Comparison of ENCODE assay signal across 9 cellular contexts in the genomic region with DNA sequence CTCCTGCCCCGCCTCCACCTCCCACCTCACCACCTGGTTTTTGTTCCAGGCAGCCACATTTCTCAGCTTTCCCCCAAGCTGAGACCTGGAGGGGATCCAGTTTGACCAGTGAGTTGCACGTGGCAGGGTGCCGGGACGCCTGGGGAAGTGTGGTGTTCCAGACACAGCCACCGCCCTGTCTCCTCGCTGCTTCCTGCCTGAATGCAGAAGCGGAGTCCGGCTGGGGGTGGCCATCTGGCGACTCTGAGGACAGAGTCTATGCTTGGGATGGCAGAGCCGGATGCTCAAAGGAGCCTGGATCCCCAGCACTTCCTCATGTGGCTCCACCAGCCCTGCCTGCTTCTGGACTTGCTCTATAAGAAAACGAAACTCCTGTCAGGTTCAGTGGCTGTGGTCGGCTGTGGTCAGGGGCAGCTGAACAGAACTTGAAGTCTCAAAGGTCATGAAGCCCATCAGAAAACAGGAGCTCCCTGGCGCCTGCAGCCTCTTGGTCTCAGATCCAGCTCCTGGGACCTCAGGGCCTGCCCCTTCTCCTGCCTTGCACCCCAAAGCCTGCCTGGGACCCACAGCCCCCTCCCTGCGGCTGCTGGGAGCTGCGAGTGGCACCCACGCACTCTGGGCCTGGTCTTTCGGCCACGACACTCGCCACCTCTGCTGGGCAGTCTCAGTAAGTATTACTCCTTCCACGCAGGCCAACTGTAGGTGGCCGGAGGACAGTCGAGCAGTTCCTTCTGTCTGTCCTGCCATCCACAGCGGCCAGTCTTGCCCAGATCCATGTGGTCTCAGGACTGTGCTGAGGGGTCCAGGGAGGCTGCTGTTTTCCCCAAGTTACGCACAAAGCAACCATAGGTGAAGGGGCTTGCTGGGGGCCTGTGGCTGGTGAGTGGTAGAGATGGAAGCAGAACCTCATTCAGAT.
A peak's percentile ranks its signal among the peaks of the same experiment; 100 is the strongest.
DNase-seq lines count a peak whose midpoint lies in the region; ATAC-seq lines count a peak whose summit lies in the region.
"Had no signal": no experiment of that assay in that cellular context is flagged by ENCODE, and none has a peak within 500 bp of the region (broad histone marks: within the 10 kb centered on the region; RNA-seq: fewer than 3 reads in every experiment).

No MANE protein-coding gene starts in this region.

- H3K36me3 Mint-ChIP-seq in activated CD8-positive, alpha-beta T cell treated with anti-CD3 and anti-CD28 coated beads, Interleukin-2, amount 10 ng/mL, durations not matched to agents 7 days and 5 days (ENCODE audit: low read depth), result no peaks in the 10 kb centered on the region

- CTCF ChIA-PET in activated CD8-positive, alpha-beta T cell treated with anti-CD3 and anti-CD28 coated beads, Interleukin-2, amount 10 ng/mL, durations not matched to agents 7 days and 5 days (lab: Charles Lee), result interaction anchor here (1.1 to 1.3 kb wide), 2 partner anchors 104 to 251 kb away, joined by 3 to 4 read pairs; no protein-coding TSS in a partner anchor

- no peak overlapping the region for H3K27ac Mint-ChIP-seq in activated CD8-positive, alpha-beta T cell treated with anti-CD3 and anti-CD28 coated beads, Interleukin-2, amount 10 ng/mL, durations not matched to agents 7 days and 5 days
- H3K27ac Mint-ChIP-seq: activated naive CD4-positive, alpha-beta T cell treated with anti-CD3 and anti-CD28 coated beads, Interleukin-2, amount 50 U/mL, for 24 hours had no signal

- ATAC-seq in GM19025 (IDR thresholded peaks at IDR 0.05; ENCODE audit: low read depth, unreplicated experiment) (peak; percentile 83), HG03108 (IDR thresholded peaks at IDR 0.05; ENCODE audit: unreplicated experiment) (peak; percentile 79)
- ATAC-seq in activated CD8-positive, alpha-beta T cell treated with anti-CD3 and anti-CD28 coated beads, Interleukin-2, amount 10 ng/mL, durations not matched to agents 7 days and 5 days, result peak; percentile 27

- peak; percentile 82 for DNase-seq in Ammon's horn (ENCODE audit: low spot score)
- DNase-seq in activated CD8-positive, alpha-beta T cell treated with anti-CD3 and anti-CD28 coated beads, Interleukin-2, amount 10 ng/mL, durations not matched to agents 7 days and 5 days, result peak; percentile 45
- no peak for DNase-seq in NCI-H1105 treated with DMSO at 0.1 percent for 48 hours (lab: John Stamatoyannopoulos, UW)
- no peak for DNase-seq in T-helper 2 cell

- H3K27me3 ChIP-seq in layer of hippocampus (ENCODE audit: control insufficient read depth, insufficient read depth, low read length), result no peaks in the 10 kb centered on the region

- no peak overlapping the region for H3K4me3 Mint-ChIP-seq in activated CD8-positive, alpha-beta T cell treated with anti-CD3 and anti-CD28 coated beads, Interleukin-2, amount 10 ng/mL, durations not matched to agents 7 days and 5 days
- H3K4me3 Mint-ChIP-seq: activated naive CD4-positive, alpha-beta T cell treated with anti-CD3 and anti-CD28 coated beads, Interleukin-2, amount 50 U/mL, for 24 hours had no signal

- POLR2A ChIA-PET in activated CD8-positive, alpha-beta T cell treated with anti-CD3 and anti-CD28 coated beads, Interleukin-2, amount 10 ng/mL, durations not matched to agents 7 days and 5 days (lab: Charles Lee), result interaction anchor here (0.7 to 1.5 kb wide), 2 partner anchors 11 to 281 kb away, joined by 3 read pairs; partner anchors contain the start of gene LYSMD4

- peaks cover 5% of the 10 kb centered on the region for H3K9me3 Mint-ChIP-seq in activated CD8-positive, alpha-beta T cell treated with anti-CD3 and anti-CD28 coated beads, Interleukin-2, amount 10 ng/mL, durations not matched to agents 7 days and 5 days (ENCODE audit: insufficient read depth)

- peaks cover 25% of the 10 kb centered on the region for H3K27me3 Mint-ChIP-seq in activated CD8-positive, alpha-beta T cell treated with anti-CD3 and anti-CD28 coated beads, Interleukin-2, amount 10 ng/mL, durations not matched to agents 7 days and 5 days (ENCODE audit: low read depth)
- H3K27me3 Mint-ChIP-seq: activated naive CD4-positive, alpha-beta T cell treated with anti-CD3 and anti-CD28 coated beads, Interleukin-2, amount 50 U/mL, for 24 hours had no signal

- peaks cover 48% of the 10 kb centered on the region for H3K4me1 Mint-ChIP-seq in activated CD8-positive, alpha-beta T cell treated with anti-CD3 and anti-CD28 coated beads, Interleukin-2, amount 10 ng/mL, durations not matched to agents 7 days and 5 days (ENCODE audit: low read depth)

- H3K27ac ChIP-seq in layer of hippocampus (ENCODE audit: low read depth, low read length) (peak overlapping the region; percentile 82), temporal lobe (ENCODE audit: low read depth, low read length) (peak overlapping the region; percentile 69)

Comparison
In these comparisons a context has a peak if more than half of its experiments do, and no peak if none do; other contexts are left out.
1. DNase-seq: peak in Ammon's horn (single experiment) and activated CD8-positive, alpha-beta T cell treated with anti-CD3 and anti-CD28 coated beads, Interleukin-2, amount 10 ng/mL, durations not matched to agents 7 days and 5 days (single experiment); none in NCI-H1105 treated with DMSO at 0.1 percent for 48 hours (single experiment) and T-helper 2 cell (0 of 5).
2. ATAC-seq: peak in every context shown above with its lines; median percentile 83 in GM19025; 79 in HG03108; 27 in activated CD8-positive, alpha-beta T cell treated with anti-CD3 and anti-CD28 coated beads, Interleukin-2, amount 10 ng/mL, durations not matched to agents 7 days and 5 days.